In the genomic region with DNA sequence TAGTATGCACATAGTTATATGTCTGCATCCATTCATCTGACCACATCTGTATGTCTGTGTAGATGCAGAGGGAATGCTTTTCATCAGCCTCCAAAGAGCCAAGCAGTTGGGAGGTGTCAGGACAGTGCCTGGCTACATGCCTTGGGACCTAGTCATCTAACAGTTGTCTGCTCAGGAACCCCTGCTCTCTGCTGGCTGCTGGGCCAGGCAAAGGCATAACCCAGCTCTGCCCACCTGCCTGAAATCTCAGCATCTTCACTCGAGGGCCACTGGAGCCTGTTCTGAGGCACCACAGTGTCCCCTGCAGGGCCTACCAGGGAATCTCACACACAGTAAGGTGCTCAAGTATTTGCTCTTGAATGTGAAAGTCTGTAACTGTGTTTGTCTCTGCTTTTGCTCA, we compare ENCODE assay signal across 9 cellular contexts. TPM values are rescaled to one million over a fixed set of nuclear protein-coding genes. Genes with fewer than 3 reads are reported as not detected.
DNase-seq lines count a peak whose midpoint lies in the region; ATAC-seq, FAIRE-seq and TF ChIP-seq lines count a peak whose summit lies in the region.
"Had no signal": no experiment of that assay in that cellular context is flagged by ENCODE, and none has a peak within 500 bp of the region (broad histone marks: within the 10 kb centered on the region; RNA-seq: fewer than 3 reads in every experiment).

No MANE protein-coding gene starts in this region.

- DNase-seq in SIG-M5 treated with dmso at 0.1 percent for 504 hours (lab: John Stamatoyannopoulos, UW; ENCODE audit: unreplicated experiment) (peak; percentile 31), SIG-M5 (lab: John Stamatoyannopoulos, UW) (no peak), NCI-H128 (lab: John Stamatoyannopoulos, UW; ENCODE audit: unreplicated experiment) (peak; percentile 28), colonic mucosa (no peak), trophoblast cell (peak; percentile 93), small intestine (no peak)
- DNase-seq in effector memory CD4-positive, alpha-beta T cell = no peak

- ATAC-seq in HG03108 (IDR thresholded peaks at IDR 0.05; ENCODE audit: unreplicated experiment) = no peak
- ATAC-seq: gastroesophageal sphincter had no signal

- no peak overlapping the region for H2AK5ac ChIP-seq in trophoblast cell (ENCODE audit: low read length)

- TF ChIP-seq CTCF in colonic mucosa (IDR thresholded peaks at IDR 0.05) = peak; percentile 18

- peaks cover 8% of the 10 kb centered on the region for H3K79me1 ChIP-seq in trophoblast cell (ENCODE audit: low read length)

- H3K27me3 ChIP-seq in colonic mucosa = no peaks in the 10 kb centered on the region
- peaks cover 2% of the 10 kb centered on the region for H3K27me3 ChIP-seq in trophoblast cell (ENCODE audit: insufficient read depth, low read length)
- H3K27me3 ChIP-seq in small intestine (ENCODE audit: control insufficient read depth in 2 of 2, insufficient read depth in 2 of 2, low read length in 2 of 2) = peaks cover 0 to 3% of the 10 kb centered on the region in 2 donors
- peaks cover 28% of the 10 kb centered on the region for H3K27me3 ChIP-seq in effector memory CD4-positive, alpha-beta T cell (replicated peaks; ENCODE audit: control insufficient read depth, insufficient read depth, low read length, poor library complexity, severe bottlenecking)

- no peak overlapping the region for H2BK120ac ChIP-seq in trophoblast cell (ENCODE audit: insufficient read depth, low read length, poor library complexity)

- H2BK12ac ChIP-seq in trophoblast cell (ENCODE audit: low read length) = no peak overlapping the region

- H2AFZ ChIP-seq in trophoblast cell (ENCODE audit: insufficient read depth, low read length, poor library complexity) = no peak overlapping the region

- no CpG with 5 or more reads among the region's 1 CpG for WGBS in trophoblast cell (ENCODE audit: extremely low coverage, insufficient coverage, insufficient read length)
- 0 to 10% (median 6%) methylated on average over 1 of the region's 1 CpG for WGBS in small intestine, 3 donors

- H3K18ac ChIP-seq in trophoblast cell (ENCODE audit: low read length) = no peak overlapping the region

- H4K91ac ChIP-seq in trophoblast cell (ENCODE audit: low read depth, low read length) = no peak overlapping the region

- H3K36me3 ChIP-seq in colonic mucosa (no peaks in the 10 kb centered on the region), trophoblast cell (ENCODE audit: control insufficient read depth in 1 of 2, insufficient read depth in 2 of 2, low read length in 2 of 2) (no peaks in the 10 kb centered on the region), small intestine (ENCODE audit: control insufficient read depth in 2 of 2, insufficient read depth in 2 of 2, low read length in 2 of 2) (no peaks in the 10 kb centered on the region)
- H3K36me3 ChIP-seq in effector memory CD4-positive, alpha-beta T cell (ENCODE audit: control insufficient read depth, insufficient read depth, low read length) = no peaks in the 10 kb centered on the region
- H3K36me3 ChIP-seq: gastroesophageal sphincter had no signal

- H3K9ac ChIP-seq in colonic mucosa (ENCODE audit: low read depth in 2 of 2, low read length in 2 of 2) (no peak overlapping the region), trophoblast cell (ENCODE audit: low read length) (no peak overlapping the region)

- H3K4ac ChIP-seq in trophoblast cell (ENCODE audit: low read depth, low read length) = no peak overlapping the region

- H4K8ac ChIP-seq in trophoblast cell (ENCODE audit: low read depth, low read length) = no peak overlapping the region

- intact Hi-C loops in colonic mucosa (cut with DNase I) = no loop called here

- H3K14ac ChIP-seq in trophoblast cell (ENCODE audit: low read length) = no peak overlapping the region

- H3K4me3 ChIP-seq in colonic mucosa (no peak overlapping the region), trophoblast cell (ENCODE audit: low read depth, low read length) (no peak overlapping the region), small intestine (ENCODE audit: low read depth in 1 of 2, low read length in 2 of 2) (no peak overlapping the region)
- no peak overlapping the region for H3K4me3 ChIP-seq in effector memory CD4-positive, alpha-beta T cell (ENCODE audit: insufficient read depth, low read depth, low read length, poor library complexity, severe bottlenecking)
- H3K4me3 ChIP-seq: gastroesophageal sphincter had no signal

- H3K23ac ChIP-seq in trophoblast cell (ENCODE audit: low read length) = no peak overlapping the region

- H3K4me1 ChIP-seq in colonic mucosa (no peaks in the 10 kb centered on the region), trophoblast cell (ENCODE audit: control insufficient read depth in 1 of 2, insufficient read depth in 2 of 2, low read length in 2 of 2) (peaks cover 7 to 11% of the 10 kb centered on the region in 2 experiments), small intestine (ENCODE audit: control insufficient read depth in 2 of 2, insufficient read depth in 1 of 2, low read depth in 1 of 2, low read length in 1 of 2) (no peaks in the 10 kb centered on the region)
- peaks cover 9% of the 10 kb centered on the region for H3K4me1 ChIP-seq in effector memory CD4-positive, alpha-beta T cell (ENCODE audit: control insufficient read depth, insufficient read depth, low read length, poor library complexity, severe bottlenecking)

- H3K79me2 ChIP-seq in trophoblast cell (ENCODE audit: control insufficient read depth, insufficient read depth, low read length, poor library complexity) = peaks cover 7% of the 10 kb centered on the region

- H3K9me3 ChIP-seq in colonic mucosa (no peaks in the 10 kb centered on the region), trophoblast cell (ENCODE audit: insufficient read depth, low read depth, low read length) (no peaks in the 10 kb centered on the region), small intestine (ENCODE audit: control insufficient read depth, low read depth) (no peaks in the 10 kb centered on the region)
- H3K9me3 ChIP-seq in effector memory CD4-positive, alpha-beta T cell (ENCODE audit: control insufficient read depth, low read length) = no peaks in the 10 kb centered on the region
- H3K9me3 ChIP-seq: gastroesophageal sphincter had no signal

- H4K12ac ChIP-seq in trophoblast cell (ENCODE audit: low read depth, low read length) = no peak overlapping the region

- no peak overlapping the region for H3K4me2 ChIP-seq in trophoblast cell (ENCODE audit: low read length)

- H2BK5ac ChIP-seq in trophoblast cell (ENCODE audit: low read depth, low read length, poor library complexity) = no peak overlapping the region

- H3K27ac ChIP-seq in colonic mucosa (no peak overlapping the region), trophoblast cell (ENCODE audit: low read depth, low read length) (no peak overlapping the region), small intestine (ENCODE audit: low read depth in 1 of 2, low read length in 1 of 2) (no peak overlapping the region)
- no peak overlapping the region for H3K27ac ChIP-seq in effector memory CD4-positive, alpha-beta T cell (ENCODE audit: insufficient read depth, low read length, poor library complexity, severe bottlenecking)
- H3K27ac ChIP-seq: gastroesophageal sphincter had no signal

- FAIRE-seq in small intestine (lab: Jason Lieb, UNC) = no peak

RNA-seq across cellular contexts. Expression of a gene that starts 3.7 kb away (rescaled TPM):
- not detected for total RNA-seq in colonic mucosa
- 0.07 TPM in 1 of 2 replicates, not detected in the other for polyA plus RNA-seq in trophoblast cell (2013)
- under 1 TPM in 1 of 3 donors, not detected in 2; 0.09 TPM for polyA plus RNA-seq in small intestine

RNA-seq across cellular contexts. Expression of a gene that starts 8.8 kb away (rescaled TPM):
- total RNA-seq in colonic mucosa = 10 to 100 TPM; 25.3 to 50.2 TPM
- polyA plus RNA-seq in trophoblast cell (2013) = 31.8 and 32.6 TPM in 2 replicates
- polyA plus RNA-seq in small intestine = 10 to 100 TPM; 42.5 to 64.3 (median 43.2) TPM

RNA-seq across cellular contexts. Expression of a gene that starts 24.8 kb away (rescaled TPM):
- 10 to 100 TPM; 15.8 to 18.5 TPM for total RNA-seq in colonic mucosa
- polyA plus RNA-seq in trophoblast cell (2013) = 16.6 and 17.9 TPM in 2 replicates
- 10 to 100 TPM; 11.9 to 14.9 (median 14.1) TPM for polyA plus RNA-seq in small intestine

RNA-seq across cellular contexts. Expression of a gene that starts 48.3 kb away (rescaled TPM):
- under 1 TPM; 0.64 to 0.85 TPM for total RNA-seq in colonic mucosa
- 1.3 and 1.4 TPM in 2 replicates for polyA plus RNA-seq in trophoblast cell (2013)
- 1 to 10 TPM in 1 of 3 donors, not detected in 2; 1.8 TPM for polyA plus RNA-seq in small intestine

Comparison
In these comparisons a context has a peak if more than half of its experiments do, and no peak if none do; other contexts are left out.
1. DNase-seq: peak in SIG-M5 treated with dmso at 0.1 percent for 504 hours (single experiment), NCI-H128 (single experiment) and trophoblast cell (2 of 2); none in SIG-M5 (single experiment), colonic mucosa (single experiment), small intestine (single experiment) and effector memory CD4-positive, alpha-beta T cell (0 of 3).